22 cellular contexts compared by ENCODE assay signal in genomic region chr10:81013771-81014170, GRCh38.
A peak's percentile ranks its signal among the peaks of the same experiment; 100 is the strongest.
DNase-seq lines count a peak whose midpoint lies in the region; ATAC-seq and TF ChIP-seq lines count a peak whose summit lies in the region.
"Had no signal": no experiment of that assay in that cellular context is flagged by ENCODE, and none has a peak within 500 bp of the region (broad histone marks: within the 10 kb centered on the region; RNA-seq: fewer than 3 reads in every experiment).

No MANE protein-coding gene starts in this region.

- intact Hi-C loops in activated CD4-positive, alpha-beta T cell treated with anti-CD3 and anti-CD28 coated beads for 36 hours (cut with DNase I, micrococcal nuclease) = no loop called here

- H3K36me3 Mint-ChIP-seq in activated CD4-positive, alpha-beta T cell treated with anti-CD3 and anti-CD28 coated beads for 36 hours (ENCODE audit: low read depth) = no peaks in the 10 kb centered on the region
- H3K36me3 Mint-ChIP-seq: IgD-negative memory B cell had no signal

- peaks cover 11% of the 10 kb centered on the region for H3K27me3 Mint-ChIP-seq in activated CD4-positive, alpha-beta T cell treated with anti-CD3 and anti-CD28 coated beads for 36 hours

- peak overlapping the region; percentile 71 for H3K27ac ChIP-seq in HL-60 (replicated peaks)
- H3K27ac ChIP-seq in foreskin keratinocyte = no peak overlapping the region
- H3K27ac ChIP-seq: BLaER1 treated with 17β-estradiol and CSF1 and Interleukin-3, amounts not matched to agents 10 nM and 100 nM; PC-9; RWPE1 had no signal

- CTCF ChIA-PET in activated CD4-positive, alpha-beta T cell treated with anti-CD3 and anti-CD28 coated beads for 36 hours (lab: Charles Lee) = interaction anchor here (0.6 kb wide), 1 partner anchor 1013 kb away, joined by 3 read pairs; no protein-coding TSS in a partner anchor

- POLR2A ChIA-PET in activated CD4-positive, alpha-beta T cell treated with anti-CD3 and anti-CD28 coated beads for 36 hours (lab: Charles Lee) = no interaction called here

- no peak overlapping the region for H3K27ac Mint-ChIP-seq in activated CD4-positive, alpha-beta T cell treated with anti-CD3 and anti-CD28 coated beads for 36 hours
- H3K27ac Mint-ChIP-seq: H9, IgD-negative memory B cell had no signal

- peak; percentile 20 to 83 for DNase-seq in HL-60 (ENCODE audit: low read depth in 1 of 2, low spot score in 1 of 2)
- DNase-seq in MV-4-11 (lab: John Stamatoyannopoulos, UW) = peak; percentile 94
- peak; percentile 57 for DNase-seq in OCI-M1 (lab: John Stamatoyannopoulos, UW)
- DNase-seq in foreskin keratinocyte = peak; percentile 42 to 71
- DNase-seq in activated CD4-positive, alpha-beta T cell treated with anti-CD3 and anti-CD28 coated beads for 36 hours = no peak
- DNase-seq in NCI-H510A treated with DMSO at 0.1 percent for 48 hours (lab: John Stamatoyannopoulos, UW) = no peak
- DNase-seq: DMS79 treated with DMSO at 0.1 percent for 48 hours; H9; Karpas-422; MM.1S; NCI-H1417; NCI-H187; NCI-H2107; NCI-H226; NCI-H69; NK-92 treated with Interleukin-12 subunit alpha and Interleukin-12 subunit beta, amount 100 ng/mL, for 24 hours; PC-9 had no signal

- H3K4me1 ChIP-seq in foreskin keratinocyte = no peaks in the 10 kb centered on the region

- TF ChIP-seq CTCF in HL-60 (IDR thresholded peaks at IDR 0.05; ENCODE audit: insufficient read depth, low read length) = no peak
- TF ChIP-seq CTCF in foreskin keratinocyte (conservative IDR thresholded peaks at IDR 0.05) = peak; percentile 28

- no peak overlapping the region for H3K4me3 Mint-ChIP-seq in activated CD4-positive, alpha-beta T cell treated with anti-CD3 and anti-CD28 coated beads for 36 hours
- H3K4me3 Mint-ChIP-seq: H9, IgD-negative memory B cell had no signal

- H3K4me1 Mint-ChIP-seq in activated CD4-positive, alpha-beta T cell treated with anti-CD3 and anti-CD28 coated beads for 36 hours = no peaks in the 10 kb centered on the region
- H3K4me1 Mint-ChIP-seq: H9 had no signal

- no peaks in the 10 kb centered on the region for H3K9me3 Mint-ChIP-seq in activated CD4-positive, alpha-beta T cell treated with anti-CD3 and anti-CD28 coated beads for 36 hours (ENCODE audit: low read depth)
- H3K9me3 Mint-ChIP-seq: IgD-negative memory B cell had no signal

- no peaks in the 10 kb centered on the region for H3K27me3 ChIP-seq in HL-60 (ENCODE audit: insufficient read depth, poor library complexity, severe bottlenecking)
- H3K27me3 ChIP-seq in foreskin keratinocyte = no peaks in the 10 kb centered on the region
- H3K27me3 ChIP-seq: BLaER1 treated with 17β-estradiol and CSF1 and Interleukin-3, amounts not matched to agents 10 nM and 100 nM had no signal

- ATAC-seq in foreskin keratinocyte = peak; percentile 69
- no peak for ATAC-seq in HG03045 (IDR thresholded peaks at IDR 0.05; ENCODE audit: unreplicated experiment)
- ATAC-seq in activated CD4-positive, alpha-beta T cell treated with anti-CD3 and anti-CD28 coated beads for 36 hours = no peak
- no peak for ATAC-seq in HG02870 (IDR thresholded peaks at IDR 0.05; ENCODE audit: unreplicated experiment)

- no peak overlapping the region for H3K4me3 ChIP-seq in HL-60 (replicated peaks; ENCODE audit: insufficient read depth, low read length)
- H3K4me3 ChIP-seq: BLaER1 treated with 17β-estradiol and CSF1 and Interleukin-3, amounts not matched to agents 10 nM and 100 nM; PC-9 had no signal

Comparison
In these comparisons a context has a peak if more than half of its experiments do, and no peak if none do; other contexts are left out.
1. DNase-seq: peak in HL-60 (2 of 2), MV-4-11 (single experiment), OCI-M1 (single experiment) and foreskin keratinocyte (2 of 2); none in activated CD4-positive, alpha-beta T cell treated with anti-CD3 and anti-CD28 coated beads for 36 hours (single experiment) and NCI-H510A treated with DMSO at 0.1 percent for 48 hours (single experiment).